28 cellular contexts compared by ENCODE assay signal in the genomic region with DNA sequence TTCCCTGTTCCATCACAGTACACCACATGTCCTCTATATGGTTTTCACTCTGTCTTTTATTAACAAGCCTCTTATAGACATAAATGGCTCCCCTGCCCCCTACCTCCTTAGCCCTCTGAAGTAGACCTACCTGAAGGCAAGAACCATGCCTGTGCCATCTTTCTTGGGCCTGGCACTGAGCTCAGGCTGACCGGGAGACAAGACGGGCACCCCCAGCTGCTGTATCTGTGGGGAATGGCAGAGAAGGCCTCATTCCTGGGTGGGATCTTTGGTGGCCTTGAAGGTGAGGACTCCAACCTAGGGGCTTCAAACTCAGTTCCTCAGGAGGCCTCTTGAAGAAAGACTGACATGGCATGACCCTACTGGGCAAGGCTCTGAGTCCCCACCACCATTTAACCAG.
"Had no signal": no experiment of that assay in that cellular context is flagged by ENCODE, and none has a peak within 500 bp of the region (broad histone marks: within the 10 kb centered on the region; RNA-seq: fewer than 3 reads in every experiment).

No MANE protein-coding gene starts in this region.

- H3K9me3 ChIP-seq: body of pancreas, esophagus squamous epithelium had no signal

- H3K27ac ChIP-seq: body of pancreas, epithelial cell of prostate, esophagus squamous epithelium had no signal

- ATAC-seq: activated T-cell treated with anti-CD3 and anti-CD28 coated beads, Interleukin-2, amount 50 U/mL, for 4 hours; activated T-helper 17 cell treated with anti-CD3 and anti-CD28 coated beads, Interleukin-2, amount 50 U/mL, for 72 hours; body of pancreas had no signal

- H3K4me1 Mint-ChIP-seq: activated CD4-positive, alpha-beta memory T cell treated with anti-CD3 and anti-CD28 coated beads, Interleukin-2, amount 10 ng/mL, durations not matched to agents 7 days and 5 days; activated CD4-positive, alpha-beta T cell treated with anti-CD3 and anti-CD28 coated beads, Interleukin-2, amount 10 ng/mL, durations not matched to agents 7 days and 5 days; activated T-helper 17 cell treated with anti-CD3 and anti-CD28 coated beads, Interleukin-2, amount 50 U/mL, for 72 hours had no signal

- H3K4me3 ChIP-seq: body of pancreas, esophagus squamous epithelium had no signal

- H3K36me3 Mint-ChIP-seq: activated naive CD8-positive, alpha-beta T cell had no signal

- H3K4me3 Mint-ChIP-seq: activated CD4-positive, alpha-beta memory T cell treated with anti-CD3 and anti-CD28 coated beads, Interleukin-2, amount 10 ng/mL, durations not matched to agents 7 days and 5 days; activated CD4-positive, alpha-beta T cell treated with anti-CD3 and anti-CD28 coated beads, Interleukin-2, amount 10 ng/mL, durations not matched to agents 7 days and 5 days; activated naive CD8-positive, alpha-beta T cell; activated T-cell treated with anti-CD3 and anti-CD28 coated beads, Interleukin-2, amount 50 U/mL, for 4 hours; activated T-helper 17 cell treated with anti-CD3 and anti-CD28 coated beads, Interleukin-2, amount 50 U/mL, for 72 hours had no signal

- H3K36me3 ChIP-seq: esophagus squamous epithelium had no signal

- DNase-seq: activated CD4-positive, alpha-beta memory T cell treated with anti-CD3 and anti-CD28 coated beads, Interleukin-2, amount 10 ng/mL, durations not matched to agents 7 days and 5 days; activated CD4-positive, alpha-beta T cell treated with anti-CD3 and anti-CD28 coated beads for 1 hour; activated CD4-positive, alpha-beta T cell treated with anti-CD3 and anti-CD28 coated beads for 4 hours; activated CD4-positive, alpha-beta T cell treated with anti-CD3 and anti-CD28 coated beads, Interleukin-2, amount 10 ng/mL, durations not matched to agents 7 days and 5 days; activated CD4-positive, alpha-beta T cell treated with anti-CD3 and anti-CD28 coated beads, Interleukin-2, amount 50 U/mL, for 4 hours; activated CD4-positive, CD25-positive, alpha-beta regulatory T cell; activated CD8-positive, alpha-beta memory T cell treated with anti-CD3 and anti-CD28 coated beads, Interleukin-2, amount 50 U/mL, for 48 hours; activated effector memory CD4-positive, alpha-beta T cell treated with Interleukin-2 at 50 U/mL for 16 hours; activated gamma-delta T cell treated with Interleukin-2 at 50 U/mL for 16 hours; activated naive CD4-positive, alpha-beta T cell treated with anti-CD3 and anti-CD28 coated beads, Interleukin-2, amount 50 U/mL, for 16 hours; activated naive CD4-positive, alpha-beta T cell treated with Interleukin-2 at 50 U/mL for 16 hours; activated T-cell treated with anti-CD3 and anti-CD28 coated beads for 4 hours; activated T-cell treated with anti-CD3 and anti-CD28 coated beads, Interleukin-2, amount 50 U/mL, for 4 hours; amniotic stem cell; aorta; body of pancreas; caudate nucleus; cerebellar nuclear complex; cortex of kidney; dermis blood vessel endothelial cell; effector CD8-positive, alpha-beta T cell; esophagus squamous epithelium; foreskin melanocyte; head of caudate nucleus; T-helper 2 cell had no signal

- H3K9me3 Mint-ChIP-seq: activated CD4-positive, alpha-beta memory T cell treated with anti-CD3 and anti-CD28 coated beads, Interleukin-2, amount 10 ng/mL, durations not matched to agents 7 days and 5 days; activated CD4-positive, alpha-beta T cell treated with anti-CD3 and anti-CD28 coated beads, Interleukin-2, amount 10 ng/mL, durations not matched to agents 7 days and 5 days; activated T-cell treated with anti-CD3 and anti-CD28 coated beads, Interleukin-2, amount 50 U/mL, for 4 hours; activated T-helper 17 cell treated with anti-CD3 and anti-CD28 coated beads, Interleukin-2, amount 50 U/mL, for 72 hours had no signal

- H3K4me1 ChIP-seq: body of pancreas, esophagus squamous epithelium had no signal

- H3K27me3 ChIP-seq: body of pancreas, esophagus squamous epithelium had no signal

- H3K27ac Mint-ChIP-seq: activated CD4-positive, alpha-beta memory T cell treated with anti-CD3 and anti-CD28 coated beads, Interleukin-2, amount 10 ng/mL, durations not matched to agents 7 days and 5 days; activated CD4-positive, alpha-beta T cell treated with anti-CD3 and anti-CD28 coated beads, Interleukin-2, amount 10 ng/mL, durations not matched to agents 7 days and 5 days; activated naive CD8-positive, alpha-beta T cell; activated T-helper 17 cell treated with anti-CD3 and anti-CD28 coated beads, Interleukin-2, amount 50 U/mL, for 72 hours had no signal
